ENCODE assay signal across 8 cellular contexts in the genomic region with DNA sequence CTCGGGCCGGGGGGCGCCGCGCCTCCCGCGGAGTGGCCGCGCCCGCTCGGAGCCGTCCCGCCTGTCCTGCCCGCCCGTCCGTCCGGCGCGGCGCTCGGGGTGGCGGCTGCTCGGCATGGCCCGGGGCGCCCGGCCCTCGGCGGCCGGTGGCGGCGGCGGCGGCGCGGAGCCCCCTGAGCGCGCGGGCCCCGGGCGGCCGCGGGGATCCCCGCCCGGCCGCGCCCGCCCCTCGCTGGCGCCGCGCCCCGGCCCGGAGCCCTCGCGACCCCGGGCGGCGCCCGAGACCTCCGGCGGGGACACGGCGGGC. TPM values are rescaled to one million over a fixed set of nuclear protein-coding genes. Genes with fewer than 3 reads are reported as not detected.
DNase-seq lines count a peak whose midpoint lies in the region; ATAC-seq lines count a peak whose summit lies in the region.
"Had no signal": no experiment of that assay in that cellular context is flagged by ENCODE, and none has a peak within 500 bp of the region (broad histone marks: within the 10 kb centered on the region; RNA-seq: fewer than 3 reads in every experiment).

No MANE protein-coding gene starts in this region.

- H3K27ac ChIP-seq in subcutaneous abdominal adipose tissue (ENCODE audit: low read depth, low read length) (no peak overlapping the region), Karpas-422 (ENCODE audit: low read length) (no peak overlapping the region)
- H3K27ac ChIP-seq: HL-60 had no signal

- H3K9me3 ChIP-seq in subcutaneous abdominal adipose tissue (ENCODE audit: control insufficient read depth in 5 of 5, low read length in 5 of 5) (no peaks in the 10 kb centered on the region), Karpas-422 (ENCODE audit: low read length) (no peaks in the 10 kb centered on the region)

- H2AFZ ChIP-seq in Karpas-422 (ENCODE audit: low read length) = no peak overlapping the region

- H3K27me3 ChIP-seq in subcutaneous abdominal adipose tissue (ENCODE audit: control insufficient read depth in 5 of 5, insufficient read depth in 4 of 5, low read length in 5 of 5) = peaks cover 0 to 5% (median 0%) of the 10 kb centered on the region in 5 donors
- peaks cover 4% of the 10 kb centered on the region; the same call in 1 of the 2 replicates for H3K27me3 ChIP-seq in Karpas-422 (ENCODE audit: low read length)

- no peaks in the 10 kb centered on the region for H3K79me2 ChIP-seq in Karpas-422 (ENCODE audit: low read length)

- no peak overlapping the region for H3K4me2 ChIP-seq in Karpas-422 (ENCODE audit: low read depth, low read length, poor library complexity, severe bottlenecking)

- H3K9me2 ChIP-seq in Karpas-422 (replicated peaks; ENCODE audit: insufficient read depth, low read length) = no peaks in the 10 kb centered on the region

- no peak for DNase-seq in activated effector memory CD4-positive, alpha-beta T cell treated with anti-CD3 and anti-CD28 coated beads, Interleukin-2, amount 50 U/mL, for 16 hours
- DNase-seq in Karpas-422 (no peak), DMS114 treated with DMSO at 0.1 percent for 48 hours (lab: John Stamatoyannopoulos, UW; ENCODE audit: unreplicated experiment) (no peak)

- H3K4me3 ChIP-seq in subcutaneous abdominal adipose tissue (ENCODE audit: low read depth in 1 of 5, low read length in 5 of 5) (peak overlapping the region in 3 of 5 donors; percentile 39 to 50 (median 43)), Karpas-422 (ENCODE audit: low read length) (no peak overlapping the region)

- H3K36me3 ChIP-seq in subcutaneous abdominal adipose tissue (ENCODE audit: control insufficient read depth in 5 of 5, insufficient read depth in 5 of 5, low read length in 5 of 5) (no peaks in the 10 kb centered on the region), Karpas-422 (ENCODE audit: insufficient read depth, low read length) (no peaks in the 10 kb centered on the region)

- H3K4me1 ChIP-seq in subcutaneous abdominal adipose tissue (ENCODE audit: control insufficient read depth in 5 of 5, insufficient read depth in 5 of 5, low read length in 5 of 5) (peaks cover 0 to 44% (median 35%) of the 10 kb centered on the region in 5 donors), Karpas-422 (ENCODE audit: low read length) (no peaks in the 10 kb centered on the region)

- no peaks in the 10 kb centered on the region for H4K20me1 ChIP-seq in Karpas-422 (ENCODE audit: insufficient read depth, low read depth, low read length)

- H3K9ac ChIP-seq in subcutaneous abdominal adipose tissue (ENCODE audit: low read length in 5 of 5) (no peak overlapping the region), Karpas-422 (ENCODE audit: low read length) (no peak overlapping the region)

- ATAC-seq in GM21515 (IDR thresholded peaks at IDR 0.05; ENCODE audit: unreplicated experiment) = peak; percentile 4
- peak; percentile 14 for ATAC-seq in HG03342 (IDR thresholded peaks at IDR 0.05; ENCODE audit: unreplicated experiment)
- ATAC-seq in esophagus mucosa = peak; percentile 5

RNA-seq across cellular contexts. Expression of gene SDK1, which starts 0.4 kb away (rescaled TPM):
- 1.0 TPM for total RNA-seq in esophagus mucosa
- not detected in 2 replicates for total RNA-seq in Karpas-422 (2014; rRNA removed; shearing (Covaris generic); ENCODE audit: low replicate concordance)
